In genomic region chr6:47593979-47594378, GRCh38 we compare ENCODE assay signal across 3 cellular contexts.
TF ChIP-seq lines count a peak whose summit lies in the region.

No MANE protein-coding gene starts in this region.

TF ChIP-seq in HepG2, 621 proteins besides CTCF, POLR2A, EP300 and RAD21:
- TF ChIP-seq NONO (IDR thresholded peaks at IDR 0.05) = no peak
- TF ChIP-seq NONO (CRISPR knock-in tag; conservative IDR thresholded peaks at IDR 0.05) = no peak
- no peak for TF ChIP-seq ZNF180 (CRISPR knock-in tag; IDR thresholded peaks at IDR 0.05; ENCODE audit: borderline replicate concordance, low read depth)
- TF ChIP-seq KLF16 (CRISPR knock-in tag; IDR thresholded peaks at IDR 0.05) = no peak
- TF ChIP-seq ZNF552 (CRISPR knock-in tag; IDR thresholded peaks at IDR 0.05; ENCODE audit: borderline replicate concordance) = no peak
- TF ChIP-seq CEBPB (IDR thresholded peaks at IDR 0.05; ENCODE audit: borderline replicate concordance, low read depth, low read length) = peak; percentile 85
- TF ChIP-seq CEBPG (CRISPR knock-in tag; IDR thresholded peaks at IDR 0.05) = peak; percentile 55; the same call in 1 of the 2 replicates

TF ChIP-seq in Ishikawa, 13 proteins besides CTCF, POLR2A, EP300 and RAD21:
- TF ChIP-seq ZBTB7A (IDR thresholded peaks at IDR 0.05; ENCODE audit: low read depth) (no peak), EGR1 (IDR thresholded peaks at IDR 0.05) (no peak), NFIC (IDR thresholded peaks at IDR 0.05) (no peak), CEBPB (IDR thresholded peaks at IDR 0.05) (peak; percentile 54; the same call in 1 of the 2 replicates), YY1 (IDR thresholded peaks at IDR 0.05; ENCODE audit: low read depth) (no peak), TAF1 (IDR thresholded peaks at IDR 0.05; ENCODE audit: low read depth) (no peak)
TF ChIP-seq in Ishikawa: peak in this region for 1.

TF ChIP-seq in H1, 55 proteins besides CTCF, POLR2A, EP300 and RAD21:
- TF ChIP-seq KDM1A (IDR thresholded peaks at IDR 0.05; ENCODE audit: borderline replicate concordance, low read length) (no peak), CEBPB (IDR thresholded peaks at IDR 0.05; ENCODE audit: low read depth, low read length) (peak; percentile 82), RBBP5 (IDR thresholded peaks at IDR 0.05; ENCODE audit: borderline replicate concordance, low read depth, low read length) (no peak)
